In the genomic region with DNA sequence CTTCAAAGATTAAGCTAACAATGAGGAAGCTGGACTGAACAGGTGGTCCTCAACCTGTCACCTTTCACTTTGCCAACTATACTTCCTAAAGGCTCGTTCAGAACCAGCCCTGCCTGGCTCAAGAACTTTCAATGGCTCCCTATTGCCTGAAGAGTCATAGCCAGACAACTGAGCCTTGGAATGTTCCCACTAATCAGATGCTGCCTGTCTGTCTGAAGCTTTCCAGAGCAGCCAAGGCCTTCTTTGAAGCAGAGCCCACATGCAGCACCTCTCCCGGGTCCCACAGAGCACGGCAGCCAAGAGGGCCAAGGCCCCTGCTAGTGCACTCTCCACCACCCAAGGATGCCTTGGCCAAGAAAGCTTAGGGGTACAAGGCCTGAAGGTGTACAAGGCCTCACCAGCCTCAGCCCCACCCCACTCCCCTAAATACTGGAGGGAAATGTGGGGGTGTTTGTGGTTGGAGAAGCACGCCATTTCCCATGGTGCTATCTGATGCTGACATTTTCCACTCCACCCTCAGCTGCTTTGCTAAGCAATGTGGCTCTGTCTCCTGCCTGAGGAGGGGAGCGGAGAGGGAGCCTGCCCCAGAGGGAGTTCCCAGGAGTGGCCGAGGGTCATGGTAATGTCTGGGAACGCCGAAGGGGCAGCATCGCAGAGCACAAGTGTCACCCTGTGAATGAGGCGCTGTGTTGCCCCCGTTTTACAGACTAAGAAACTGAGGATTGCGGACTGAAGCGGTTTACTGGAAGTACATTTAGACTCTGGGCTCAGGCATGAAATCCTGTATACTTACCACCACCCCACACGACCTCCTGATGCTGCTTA, we compare ENCODE assay signal across 1 cellular context.
TF ChIP-seq lines count a peak whose summit lies in the region.

No MANE protein-coding gene starts in this region.

TF ChIP-seq in K562, 482 proteins besides CTCF, POLR2A, EP300 and RAD21 (continued from another document and continues in another):
- TF ChIP-seq, protein P1, sequence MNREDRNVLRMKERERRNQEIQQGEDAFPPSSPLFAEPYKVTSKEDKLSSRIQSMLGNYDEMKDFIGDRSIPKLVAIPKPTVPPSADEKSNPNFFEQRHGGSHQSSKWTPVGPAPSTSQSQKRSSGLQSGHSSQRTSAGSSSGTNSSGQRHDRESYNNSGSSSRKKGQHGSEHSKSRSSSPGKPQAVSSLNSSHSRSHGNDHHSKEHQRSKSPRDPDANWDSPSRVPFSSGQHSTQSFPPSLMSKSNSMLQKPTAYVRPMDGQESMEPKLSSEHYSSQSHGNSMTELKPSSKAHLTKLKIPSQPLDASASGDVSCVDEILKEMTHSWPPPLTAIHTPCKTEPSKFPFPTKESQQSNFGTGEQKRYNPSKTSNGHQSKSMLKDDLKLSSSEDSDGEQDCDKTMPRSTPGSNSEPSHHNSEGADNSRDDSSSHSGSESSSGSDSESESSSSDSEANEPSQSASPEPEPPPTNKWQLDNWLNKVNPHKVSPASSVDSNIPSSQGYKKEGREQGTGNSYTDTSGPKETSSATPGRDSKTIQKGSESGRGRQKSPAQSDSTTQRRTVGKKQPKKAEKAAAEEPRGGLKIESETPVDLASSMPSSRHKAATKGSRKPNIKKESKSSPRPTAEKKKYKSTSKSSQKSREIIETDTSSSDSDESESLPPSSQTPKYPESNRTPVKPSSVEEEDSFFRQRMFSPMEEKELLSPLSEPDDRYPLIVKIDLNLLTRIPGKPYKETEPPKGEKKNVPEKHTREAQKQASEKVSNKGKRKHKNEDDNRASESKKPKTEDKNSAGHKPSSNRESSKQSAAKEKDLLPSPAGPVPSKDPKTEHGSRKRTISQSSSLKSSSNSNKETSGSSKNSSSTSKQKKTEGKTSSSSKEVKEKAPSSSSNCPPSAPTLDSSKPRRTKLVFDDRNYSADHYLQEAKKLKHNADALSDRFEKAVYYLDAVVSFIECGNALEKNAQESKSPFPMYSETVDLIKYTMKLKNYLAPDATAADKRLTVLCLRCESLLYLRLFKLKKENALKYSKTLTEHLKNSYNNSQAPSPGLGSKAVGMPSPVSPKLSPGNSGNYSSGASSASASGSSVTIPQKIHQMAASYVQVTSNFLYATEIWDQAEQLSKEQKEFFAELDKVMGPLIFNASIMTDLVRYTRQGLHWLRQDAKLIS (CRISPR knock-in tag; IDR thresholded peaks at IDR 0.05) = no peak
- no peak for TF ChIP-seq CEBPG (CRISPR knock-in tag; IDR thresholded peaks at IDR 0.05)
- TF ChIP-seq CEBPG (tag; conservative IDR thresholded peaks at IDR 0.05 in 1 of 2, IDR thresholded peaks at IDR 0.05 in 1 of 2) = no peak
- no peak for TF ChIP-seq SNRNP70 (optimal IDR thresholded peaks at IDR 0.05; ENCODE audit: low read depth, low read length)
- no peak for TF ChIP-seq HNRNPK (IDR thresholded peaks at IDR 0.05; ENCODE audit: low read depth, low read length, poor library complexity, severe bottlenecking)
- TF ChIP-seq, protein P2, sequence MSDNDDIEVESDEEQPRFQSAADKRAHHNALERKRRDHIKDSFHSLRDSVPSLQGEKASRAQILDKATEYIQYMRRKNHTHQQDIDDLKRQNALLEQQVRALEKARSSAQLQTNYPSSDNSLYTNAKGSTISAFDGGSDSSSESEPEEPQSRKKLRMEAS (CRISPR knock-in tag; IDR thresholded peaks at IDR 0.05) = peak; percentile 86
- TF ChIP-seq ATF1 (CRISPR knock-in tag; IDR thresholded peaks at IDR 0.05) = no peak
- TF ChIP-seq ATF1 (tag; IDR thresholded peaks at IDR 0.05) = peak; percentile 20; the same call in 1 of the 2 replicates
- TF ChIP-seq HEY1 (CRISPR knock-in tag; IDR thresholded peaks at IDR 0.05; ENCODE audit: borderline replicate concordance) = no peak
- TF ChIP-seq POLR2B (IDR thresholded peaks at IDR 0.05; ENCODE audit: low read depth, partially characterized antibody) = no peak
- TF ChIP-seq NFIX (CRISPR knock-in tag; IDR thresholded peaks at IDR 0.05; ENCODE audit: low read depth) = no peak
- TF ChIP-seq MYC (IDR thresholded peaks at IDR 0.05; ENCODE audit: low read depth, low read length) = 0 out of 2 replicates have a peak, but pooled peaks have one; percentile 10
- no peak for TF ChIP-seq MYC (CRISPR knock-in tag; IDR thresholded peaks at IDR 0.05; ENCODE audit: borderline replicate concordance, low read depth)
- TF ChIP-seq, protein P3, sequence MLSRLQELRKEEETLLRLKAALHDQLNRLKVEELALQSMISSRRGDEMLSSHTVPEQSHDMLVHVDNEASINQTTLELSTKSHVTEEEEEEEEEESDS (CRISPR knock-in tag; IDR thresholded peaks at IDR 0.05) = no peak
- TF ChIP-seq, protein P4, sequence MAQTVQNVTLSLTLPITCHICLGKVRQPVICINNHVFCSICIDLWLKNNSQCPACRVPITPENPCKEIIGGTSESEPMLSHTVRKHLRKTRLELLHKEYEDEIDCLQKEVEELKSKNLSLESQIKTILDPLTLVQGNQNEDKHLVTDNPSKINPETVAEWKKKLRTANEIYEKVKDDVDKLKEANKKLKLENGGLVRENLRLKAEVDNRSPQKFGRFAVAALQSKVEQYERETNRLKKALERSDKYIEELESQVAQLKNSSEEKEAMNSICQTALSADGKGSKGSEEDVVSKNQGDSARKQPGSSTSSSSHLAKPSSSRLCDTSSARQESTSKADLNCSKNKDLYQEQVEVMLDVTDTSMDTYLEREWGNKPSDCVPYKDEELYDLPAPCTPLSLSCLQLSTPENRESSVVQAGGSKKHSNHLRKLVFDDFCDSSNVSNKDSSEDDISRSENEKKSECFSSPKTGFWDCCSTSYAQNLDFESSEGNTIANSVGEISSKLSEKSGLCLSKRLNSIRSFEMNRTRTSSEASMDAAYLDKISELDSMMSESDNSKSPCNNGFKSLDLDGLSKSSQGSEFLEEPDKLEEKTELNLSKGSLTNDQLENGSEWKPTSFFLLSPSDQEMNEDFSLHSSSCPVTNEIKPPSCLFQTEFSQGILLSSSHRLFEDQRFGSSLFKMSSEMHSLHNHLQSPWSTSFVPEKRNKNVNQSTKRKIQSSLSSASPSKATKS (CRISPR knock-in tag; IDR thresholded peaks at IDR 0.05) = no peak
- TF ChIP-seq NUFIP1 (IDR thresholded peaks at IDR 0.05; ENCODE audit: partially characterized antibody) = no peak
- TF ChIP-seq NR2F6 (CRISPR knock-in tag; IDR thresholded peaks at IDR 0.05) = 0 out of 2 replicates have a peak, but pooled peaks have one; percentile 39
- no peak; the same call in 1 of the 2 replicates for TF ChIP-seq ZNF133 (CRISPR knock-in tag; IDR thresholded peaks at IDR 0.05)
- TF ChIP-seq ASH1L (IDR thresholded peaks at IDR 0.05; ENCODE audit: borderline replicate concordance, low read depth, partially characterized antibody) = no peak
- no peak for TF ChIP-seq ZNF347 (CRISPR knock-in tag; IDR thresholded peaks at IDR 0.05; ENCODE audit: low read depth)
- TF ChIP-seq ZEB2 (IDR thresholded peaks at IDR 0.05) = no peak
- no peak for TF ChIP-seq ZSCAN29 (IDR thresholded peaks at IDR 0.05)
- no peak for TF ChIP-seq RAD51 (IDR thresholded peaks at IDR 0.05; ENCODE audit: borderline replicate concordance, low read depth)
- TF ChIP-seq WHSC1 (IDR thresholded peaks at IDR 0.05; ENCODE audit: low read length) = no peak
- TF ChIP-seq, protein P5, sequence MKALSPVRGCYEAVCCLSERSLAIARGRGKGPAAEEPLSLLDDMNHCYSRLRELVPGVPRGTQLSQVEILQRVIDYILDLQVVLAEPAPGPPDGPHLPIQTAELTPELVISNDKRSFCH (CRISPR knock-in tag; IDR thresholded peaks at IDR 0.05) = no peak
- TF ChIP-seq, protein P5 (tag; IDR thresholded peaks at IDR 0.05) = peak; percentile 94
- TF ChIP-seq ZNF24 (IDR thresholded peaks at IDR 0.05) = no peak
- no peak for TF ChIP-seq ZNF785 (CRISPR knock-in tag; IDR thresholded peaks at IDR 0.05)
- no peak for TF ChIP-seq NCOA2 (IDR thresholded peaks at IDR 0.05; ENCODE audit: partially characterized antibody in 2 of 2)
- 0 out of 2 replicates have a peak, but pooled peaks have one; percentile 59 for TF ChIP-seq NFRKB (IDR thresholded peaks at IDR 0.05; ENCODE audit: low read depth)
- TF ChIP-seq, protein P6, sequence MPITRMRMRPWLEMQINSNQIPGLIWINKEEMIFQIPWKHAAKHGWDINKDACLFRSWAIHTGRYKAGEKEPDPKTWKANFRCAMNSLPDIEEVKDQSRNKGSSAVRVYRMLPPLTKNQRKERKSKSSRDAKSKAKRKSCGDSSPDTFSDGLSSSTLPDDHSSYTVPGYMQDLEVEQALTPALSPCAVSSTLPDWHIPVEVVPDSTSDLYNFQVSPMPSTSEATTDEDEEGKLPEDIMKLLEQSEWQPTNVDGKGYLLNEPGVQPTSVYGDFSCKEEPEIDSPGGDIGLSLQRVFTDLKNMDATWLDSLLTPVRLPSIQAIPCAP (CRISPR knock-in tag; IDR thresholded peaks at IDR 0.05; ENCODE audit: borderline replicate concordance) = no peak
- 0 out of 2 replicates have a peak, but pooled peaks have one; percentile 9 for TF ChIP-seq NCOR1 (IDR thresholded peaks at IDR 0.05)
- no peak for TF ChIP-seq ZBTB8A (IDR thresholded peaks at IDR 0.05; ENCODE audit: partially characterized antibody)
- TF ChIP-seq, protein P7, sequence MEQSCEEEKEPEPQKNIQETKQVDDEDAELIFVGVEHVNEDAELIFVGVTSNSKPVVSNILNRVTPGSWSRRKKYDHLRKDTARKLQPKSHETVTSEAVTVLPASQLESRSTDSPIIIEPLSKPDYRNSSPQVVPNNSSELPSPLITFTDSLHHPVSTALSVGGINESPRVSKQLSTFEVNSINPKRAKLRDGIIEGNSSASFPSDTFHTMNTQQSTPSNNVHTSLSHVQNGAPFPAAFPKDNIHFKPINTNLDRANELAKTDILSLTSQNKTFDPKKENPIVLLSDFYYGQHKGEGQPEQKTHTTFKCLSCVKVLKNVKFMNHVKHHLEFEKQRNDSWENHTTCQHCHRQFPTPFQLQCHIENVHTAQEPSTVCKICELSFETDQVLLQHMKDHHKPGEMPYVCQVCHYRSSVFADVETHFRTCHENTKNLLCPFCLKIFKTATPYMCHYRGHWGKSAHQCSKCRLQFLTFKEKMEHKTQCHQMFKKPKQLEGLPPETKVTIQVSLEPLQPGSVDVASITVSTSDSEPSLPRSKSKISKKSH (CRISPR knock-in tag; IDR thresholded peaks at IDR 0.05) = no peak
- TF ChIP-seq, protein P8, sequence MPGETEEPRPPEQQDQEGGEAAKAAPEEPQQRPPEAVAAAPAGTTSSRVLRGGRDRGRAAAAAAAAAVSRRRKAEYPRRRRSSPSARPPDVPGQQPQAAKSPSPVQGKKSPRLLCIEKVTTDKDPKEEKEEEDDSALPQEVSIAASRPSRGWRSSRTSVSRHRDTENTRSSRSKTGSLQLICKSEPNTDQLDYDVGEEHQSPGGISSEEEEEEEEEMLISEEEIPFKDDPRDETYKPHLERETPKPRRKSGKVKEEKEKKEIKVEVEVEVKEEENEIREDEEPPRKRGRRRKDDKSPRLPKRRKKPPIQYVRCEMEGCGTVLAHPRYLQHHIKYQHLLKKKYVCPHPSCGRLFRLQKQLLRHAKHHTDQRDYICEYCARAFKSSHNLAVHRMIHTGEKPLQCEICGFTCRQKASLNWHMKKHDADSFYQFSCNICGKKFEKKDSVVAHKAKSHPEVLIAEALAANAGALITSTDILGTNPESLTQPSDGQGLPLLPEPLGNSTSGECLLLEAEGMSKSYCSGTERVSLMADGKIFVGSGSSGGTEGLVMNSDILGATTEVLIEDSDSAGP (CRISPR knock-in tag; IDR thresholded peaks at IDR 0.05) = no peak
- no peak for TF ChIP-seq GATAD2A (IDR thresholded peaks at IDR 0.05)
- TF ChIP-seq SETDB1 (IDR thresholded peaks at IDR 0.05; ENCODE audit: low read length) = no peak
- no peak for TF ChIP-seq FOXK1 (CRISPR knock-in tag; IDR thresholded peaks at IDR 0.05; ENCODE audit: borderline replicate concordance)
- TF ChIP-seq, protein P9, sequence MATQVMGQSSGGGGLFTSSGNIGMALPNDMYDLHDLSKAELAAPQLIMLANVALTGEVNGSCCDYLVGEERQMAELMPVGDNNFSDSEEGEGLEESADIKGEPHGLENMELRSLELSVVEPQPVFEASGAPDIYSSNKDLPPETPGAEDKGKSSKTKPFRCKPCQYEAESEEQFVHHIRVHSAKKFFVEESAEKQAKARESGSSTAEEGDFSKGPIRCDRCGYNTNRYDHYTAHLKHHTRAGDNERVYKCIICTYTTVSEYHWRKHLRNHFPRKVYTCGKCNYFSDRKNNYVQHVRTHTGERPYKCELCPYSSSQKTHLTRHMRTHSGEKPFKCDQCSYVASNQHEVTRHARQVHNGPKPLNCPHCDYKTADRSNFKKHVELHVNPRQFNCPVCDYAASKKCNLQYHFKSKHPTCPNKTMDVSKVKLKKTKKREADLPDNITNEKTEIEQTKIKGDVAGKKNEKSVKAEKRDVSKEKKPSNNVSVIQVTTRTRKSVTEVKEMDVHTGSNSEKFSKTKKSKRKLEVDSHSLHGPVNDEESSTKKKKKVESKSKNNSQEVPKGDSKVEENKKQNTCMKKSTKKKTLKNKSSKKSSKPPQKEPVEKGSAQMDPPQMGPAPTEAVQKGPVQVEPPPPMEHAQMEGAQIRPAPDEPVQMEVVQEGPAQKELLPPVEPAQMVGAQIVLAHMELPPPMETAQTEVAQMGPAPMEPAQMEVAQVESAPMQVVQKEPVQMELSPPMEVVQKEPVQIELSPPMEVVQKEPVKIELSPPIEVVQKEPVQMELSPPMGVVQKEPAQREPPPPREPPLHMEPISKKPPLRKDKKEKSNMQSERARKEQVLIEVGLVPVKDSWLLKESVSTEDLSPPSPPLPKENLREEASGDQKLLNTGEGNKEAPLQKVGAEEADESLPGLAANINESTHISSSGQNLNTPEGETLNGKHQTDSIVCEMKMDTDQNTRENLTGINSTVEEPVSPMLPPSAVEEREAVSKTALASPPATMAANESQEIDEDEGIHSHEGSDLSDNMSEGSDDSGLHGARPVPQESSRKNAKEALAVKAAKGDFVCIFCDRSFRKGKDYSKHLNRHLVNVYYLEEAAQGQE (CRISPR knock-in tag; IDR thresholded peaks at IDR 0.05; ENCODE audit: low read depth) = no peak
- no peak for TF ChIP-seq PHB2 (IDR thresholded peaks at IDR 0.05; ENCODE audit: low read depth)
- TF ChIP-seq KDM2B (CRISPR knock-in tag; IDR thresholded peaks at IDR 0.05) = no peak
- TF ChIP-seq EP400 (IDR thresholded peaks at IDR 0.05) = no peak
- TF ChIP-seq BRD9 (IDR thresholded peaks at IDR 0.05; ENCODE audit: low read depth, partially characterized antibody) = peak; percentile 17
- TF ChIP-seq, protein P10, sequence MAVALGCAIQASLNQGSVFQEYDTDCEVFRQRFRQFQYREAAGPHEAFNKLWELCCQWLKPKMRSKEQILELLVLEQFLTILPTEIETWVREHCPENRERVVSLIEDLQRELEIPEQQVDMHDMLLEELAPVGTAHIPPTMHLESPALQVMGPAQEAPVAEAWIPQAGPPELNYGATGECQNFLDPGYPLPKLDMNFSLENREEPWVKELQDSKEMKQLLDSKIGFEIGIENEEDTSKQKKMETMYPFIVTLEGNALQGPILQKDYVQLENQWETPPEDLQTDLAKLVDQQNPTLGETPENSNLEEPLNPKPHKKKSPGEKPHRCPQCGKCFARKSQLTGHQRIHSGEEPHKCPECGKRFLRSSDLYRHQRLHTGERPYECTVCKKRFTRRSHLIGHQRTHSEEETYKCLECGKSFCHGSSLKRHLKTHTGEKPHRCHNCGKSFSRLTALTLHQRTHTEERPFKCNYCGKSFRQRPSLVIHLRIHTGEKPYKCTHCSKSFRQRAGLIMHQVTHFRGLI (CRISPR knock-in tag; IDR thresholded peaks at IDR 0.05) = 0 out of 2 replicates have a peak, but pooled peaks have one; percentile 52
- TF ChIP-seq SMARCE1 (IDR thresholded peaks at IDR 0.05) = no peak
- TF ChIP-seq RFX5 (IDR thresholded peaks at IDR 0.05; ENCODE audit: low read depth, low read length) = no peak
- TF ChIP-seq CHCHD3 (CRISPR knock-in tag; IDR thresholded peaks at IDR 0.05) = no peak
- TF ChIP-seq ZNF696 (CRISPR knock-in tag; conservative IDR thresholded peaks at IDR 0.05) = no peak
- TF ChIP-seq HNRNPH1 (optimal IDR thresholded peaks at IDR 0.05; ENCODE audit: low read depth, low read length) = no peak
- TF ChIP-seq DACH1 (IDR thresholded peaks at IDR 0.05; ENCODE audit: partially characterized antibody) = no peak
- no peak for TF ChIP-seq SIRT6 (IDR thresholded peaks at IDR 0.05; ENCODE audit: low read depth, low read length)
- TF ChIP-seq POLR2AphosphoS2 (IDR thresholded peaks at IDR 0.05; ENCODE audit: low read length) = no peak
